ENCODE assay signal across 2 cellular contexts in the genomic region with DNA sequence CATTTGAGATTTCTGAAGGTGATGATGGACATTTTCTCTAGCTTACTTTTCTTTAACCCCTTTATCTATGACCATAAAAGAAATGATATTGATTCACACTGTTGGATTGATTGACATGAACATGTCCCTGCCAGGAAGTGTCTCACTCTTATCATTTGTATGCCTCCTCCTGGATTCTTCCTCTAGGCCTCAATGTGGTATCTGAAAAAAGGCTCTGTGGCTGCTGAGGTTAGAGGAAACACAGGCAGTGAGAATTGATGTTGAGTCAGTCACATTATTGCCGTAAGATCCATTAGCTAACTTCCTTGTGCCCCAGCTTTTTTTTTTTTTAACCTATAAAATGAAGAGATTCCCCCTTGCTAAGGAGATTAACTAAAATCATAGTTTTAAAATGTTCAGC.
A peak's percentile ranks its signal among the peaks of the same experiment; 100 is the strongest.
TF ChIP-seq lines count a peak whose summit lies in the region.

No MANE protein-coding gene starts in this region.

TF ChIP-seq in GM23338, 12 proteins besides CTCF, POLR2A, EP300 and RAD21:
- TF ChIP-seq CREB1 (CRISPR knock-in tag; IDR thresholded peaks at IDR 0.05; ENCODE audit: low read depth), result no peak
- TF ChIP-seq NANOG (IDR thresholded peaks at IDR 0.05; ENCODE audit: borderline replicate concordance), result no peak
- TF ChIP-seq, protein P1, sequence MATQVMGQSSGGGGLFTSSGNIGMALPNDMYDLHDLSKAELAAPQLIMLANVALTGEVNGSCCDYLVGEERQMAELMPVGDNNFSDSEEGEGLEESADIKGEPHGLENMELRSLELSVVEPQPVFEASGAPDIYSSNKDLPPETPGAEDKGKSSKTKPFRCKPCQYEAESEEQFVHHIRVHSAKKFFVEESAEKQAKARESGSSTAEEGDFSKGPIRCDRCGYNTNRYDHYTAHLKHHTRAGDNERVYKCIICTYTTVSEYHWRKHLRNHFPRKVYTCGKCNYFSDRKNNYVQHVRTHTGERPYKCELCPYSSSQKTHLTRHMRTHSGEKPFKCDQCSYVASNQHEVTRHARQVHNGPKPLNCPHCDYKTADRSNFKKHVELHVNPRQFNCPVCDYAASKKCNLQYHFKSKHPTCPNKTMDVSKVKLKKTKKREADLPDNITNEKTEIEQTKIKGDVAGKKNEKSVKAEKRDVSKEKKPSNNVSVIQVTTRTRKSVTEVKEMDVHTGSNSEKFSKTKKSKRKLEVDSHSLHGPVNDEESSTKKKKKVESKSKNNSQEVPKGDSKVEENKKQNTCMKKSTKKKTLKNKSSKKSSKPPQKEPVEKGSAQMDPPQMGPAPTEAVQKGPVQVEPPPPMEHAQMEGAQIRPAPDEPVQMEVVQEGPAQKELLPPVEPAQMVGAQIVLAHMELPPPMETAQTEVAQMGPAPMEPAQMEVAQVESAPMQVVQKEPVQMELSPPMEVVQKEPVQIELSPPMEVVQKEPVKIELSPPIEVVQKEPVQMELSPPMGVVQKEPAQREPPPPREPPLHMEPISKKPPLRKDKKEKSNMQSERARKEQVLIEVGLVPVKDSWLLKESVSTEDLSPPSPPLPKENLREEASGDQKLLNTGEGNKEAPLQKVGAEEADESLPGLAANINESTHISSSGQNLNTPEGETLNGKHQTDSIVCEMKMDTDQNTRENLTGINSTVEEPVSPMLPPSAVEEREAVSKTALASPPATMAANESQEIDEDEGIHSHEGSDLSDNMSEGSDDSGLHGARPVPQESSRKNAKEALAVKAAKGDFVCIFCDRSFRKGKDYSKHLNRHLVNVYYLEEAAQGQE (IDR thresholded peaks at IDR 0.05; ENCODE audit: unreplicated experiment), result no peak
- no peak for TF ChIP-seq ZNF462 (CRISPR knock-in tag; IDR thresholded peaks at IDR 0.05)
- no peak for TF ChIP-seq POLR2AphosphoS5 (IDR thresholded peaks at IDR 0.05; ENCODE audit: low read depth)
- no peak for TF ChIP-seq ZNF114 (CRISPR knock-in tag; IDR thresholded peaks at IDR 0.05)
- TF ChIP-seq EZH2phosphoT487 (IDR thresholded peaks at IDR 0.05; ENCODE audit: unreplicated experiment), result no peak
- no peak for TF ChIP-seq JUNB (IDR thresholded peaks at IDR 0.05; ENCODE audit: unreplicated experiment)
- TF ChIP-seq, protein P2, sequence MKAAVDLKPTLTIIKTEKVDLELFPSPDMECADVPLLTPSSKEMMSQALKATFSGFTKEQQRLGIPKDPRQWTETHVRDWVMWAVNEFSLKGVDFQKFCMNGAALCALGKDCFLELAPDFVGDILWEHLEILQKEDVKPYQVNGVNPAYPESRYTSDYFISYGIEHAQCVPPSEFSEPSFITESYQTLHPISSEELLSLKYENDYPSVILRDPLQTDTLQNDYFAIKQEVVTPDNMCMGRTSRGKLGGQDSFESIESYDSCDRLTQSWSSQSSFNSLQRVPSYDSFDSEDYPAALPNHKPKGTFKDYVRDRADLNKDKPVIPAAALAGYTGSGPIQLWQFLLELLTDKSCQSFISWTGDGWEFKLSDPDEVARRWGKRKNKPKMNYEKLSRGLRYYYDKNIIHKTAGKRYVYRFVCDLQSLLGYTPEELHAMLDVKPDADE (IDR thresholded peaks at IDR 0.05), result no peak

TF ChIP-seq in endothelial cell of umbilical vein, 7 proteins besides CTCF, POLR2A, EP300 and RAD21:
- TF ChIP-seq MYC (IDR thresholded peaks at IDR 0.05; ENCODE audit: low read depth, low read length) (no peak), FOS (IDR thresholded peaks at IDR 0.05; ENCODE audit: borderline replicate concordance, insufficient read depth, low read length) (peak; percentile 32), GATA2 (IDR thresholded peaks at IDR 0.05; ENCODE audit: insufficient read depth, insufficient read length, low read depth, low read length) (peak; percentile 70)
